Comparison of ENCODE assay signal across 31 cellular contexts in the genomic region with DNA sequence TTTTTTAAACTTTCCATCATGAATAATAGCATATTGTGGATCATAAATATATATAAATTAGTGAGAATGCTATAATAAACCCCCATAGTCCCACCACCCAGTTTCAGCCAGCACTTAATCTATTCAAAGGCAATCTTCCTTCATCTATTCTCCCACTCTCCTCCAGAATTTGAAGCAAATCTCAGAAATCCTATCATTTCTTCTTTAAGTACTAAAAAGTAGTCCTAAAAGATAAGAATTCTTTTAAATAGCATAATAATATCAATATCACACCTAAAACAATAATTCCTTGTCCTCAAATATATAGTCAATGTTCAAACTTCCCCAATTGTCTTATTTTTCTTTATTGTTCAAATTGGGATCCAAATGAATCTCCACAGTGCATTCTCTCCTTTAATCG. TPM values are rescaled to one million over a fixed set of nuclear protein-coding genes. Genes with fewer than 3 reads are reported as not detected.
"Had no signal": no experiment of that assay in that cellular context is flagged by ENCODE, and none has a peak within 500 bp of the region (broad histone marks: within the 10 kb centered on the region; RNA-seq: fewer than 3 reads in every experiment).

No MANE protein-coding gene starts in this region.

- DNase-seq: activated CD4-positive, alpha-beta T cell treated with anti-CD3 and anti-CD28 coated beads, Interleukin-2, amount 10 ng/mL, durations not matched to agents 24 days and 14 days; activated CD4-positive, alpha-beta T cell treated with anti-CD3 and anti-CD28 coated beads, Interleukin-2, amount 50 U/mL, for 4 hours; activated CD8-positive, alpha-beta T cell treated with anti-CD3 and anti-CD28 coated beads for 36 hours; activated gamma-delta T cell; activated naive CD4-positive, alpha-beta T cell treated with Interleukin-2 at 50 U/mL for 16 hours; activated naive CD8-positive, alpha-beta T cell treated with anti-CD3 and anti-CD28 coated beads, Interleukin-2, amount 50 U/mL, for 24 hours; activated T-cell treated with anti-CD3 and anti-CD28 coated beads, Interleukin-2, amount 50 U/mL, for 1 hour; activated T-cell treated with anti-CD3 and anti-CD28 coated beads, Interleukin-2, amount 50 U/mL, for 72 hours; anterior cingulate cortex; brain microvascular endothelial cell; Kasumi-1; KG1; MG63; NCI-H1048; NCI-H1105 treated with DMSO at 0.1 percent for 48 hours; NCI-H1436; NCI-H1694; NCI-H1930; NCI-H2081 treated with DMSO at 0.1 percent for 48 hours; NCI-H226; NCI-H524 treated with DMSO at 0.1 percent for 48 hours; SHP77 treated with DMSO at 0.1 percent for 48 hours; SK-N-SH had no signal

- H3K4me2 ChIP-seq: SK-N-SH had no signal

- H3K9me3 Mint-ChIP-seq: activated CD4-positive, alpha-beta T cell treated with anti-CD3 and anti-CD28 coated beads, Interleukin-2, amount 10 ng/mL, durations not matched to agents 24 days and 14 days; activated CD8-positive, alpha-beta T cell treated with anti-CD3 and anti-CD28 coated beads for 36 hours; activated naive CD8-positive, alpha-beta T cell treated with anti-CD3 and anti-CD28 coated beads, Interleukin-2, amount 50 U/mL, for 24 hours; activated T-cell treated with anti-CD3 and anti-CD28 coated beads, Interleukin-2, amount 50 U/mL, for 72 hours; activated T-helper 2 cell treated with anti-CD3 and anti-CD28 coated beads, Interferon-gamma antibody, Interleukin-2, Interleukin-4, amounts not matched to agents 10 μg/mL and 5 μg/mL and 100 μg/mL, durations not matched to agents 14 hours and 24 hours and 36 hours; T-helper 1 cell treated with Interleukin-12 subunit alpha and Interleukin-12 subunit beta and Interleukin-4 antibody, amounts not matched to agents 30 μg/mL and 1 μg/mL, for 36 hours; T-helper 2 cell treated with Interferon-gamma antibody and Interleukin-4, amounts not matched to agents 5 μg/mL and 100 μg/mL, for 36 hours had no signal

- ATAC-seq: activated CD8-positive, alpha-beta T cell treated with anti-CD3 and anti-CD28 coated beads for 36 hours; activated naive CD8-positive, alpha-beta T cell treated with anti-CD3 and anti-CD28 coated beads, Interleukin-2, amount 50 U/mL, for 24 hours; activated T-cell treated with anti-CD3 and anti-CD28 coated beads, Interleukin-2, amount 50 U/mL, for 72 hours; Panc1 had no signal

- H3K27ac ChIP-seq: brain microvascular endothelial cell, SJSA1 had no signal

- H3K9me2 ChIP-seq: SK-N-SH had no signal

- H3K27ac Mint-ChIP-seq: activated CD4-positive, alpha-beta T cell treated with anti-CD3 and anti-CD28 coated beads, Interleukin-2, amount 10 ng/mL, durations not matched to agents 24 days and 14 days; activated CD8-positive, alpha-beta T cell treated with anti-CD3 and anti-CD28 coated beads for 36 hours; activated naive CD8-positive, alpha-beta T cell; activated naive CD8-positive, alpha-beta T cell treated with anti-CD3 and anti-CD28 coated beads, Interleukin-2, amount 50 U/mL, for 24 hours; activated T-cell treated with anti-CD3 and anti-CD28 coated beads, Interleukin-2, amount 50 U/mL, for 72 hours; activated T-helper 2 cell treated with anti-CD3 and anti-CD28 coated beads, Interferon-gamma antibody, Interleukin-2, Interleukin-4, amounts not matched to agents 10 μg/mL and 5 μg/mL and 100 μg/mL, durations not matched to agents 14 hours and 24 hours and 36 hours; T-helper 1 cell treated with Interleukin-12 subunit alpha and Interleukin-12 subunit beta and Interleukin-4 antibody, amounts not matched to agents 30 μg/mL and 1 μg/mL, for 36 hours; T-helper 2 cell treated with Interferon-gamma antibody and Interleukin-4, amounts not matched to agents 5 μg/mL and 100 μg/mL, for 36 hours had no signal

- H3K36me3 ChIP-seq: brain microvascular endothelial cell, MG63, SJSA1 had no signal

- H3K4me3 Mint-ChIP-seq: T-helper 1 cell treated with Interleukin-12 subunit alpha and Interleukin-12 subunit beta and Interleukin-4 antibody, amounts not matched to agents 30 μg/mL and 1 μg/mL, for 36 hours had no signal

- H3K4me3 ChIP-seq: MG63, SJSA1 had no signal

- H3K36me3 Mint-ChIP-seq: activated naive CD8-positive, alpha-beta T cell had no signal

RNA-seq across cellular contexts. Expression of a gene that starts 57.0 kb away (rescaled TPM):
- total RNA-seq: activated CD4-positive, alpha-beta T cell treated with anti-CD3 and anti-CD28 coated beads, Interleukin-2, amount 10 ng/mL, durations not matched to agents 24 days and 14 days; activated CD8-positive, alpha-beta memory T cell treated with anti-CD3 and anti-CD28 coated beads for 36 hours; activated CD8-positive, alpha-beta T cell treated with anti-CD3 and anti-CD28 coated beads for 36 hours; activated T-cell treated with anti-CD3 and anti-CD28 coated beads, Interleukin-2, amount 50 U/mL, for 72 hours; activated T-helper 2 cell treated with anti-CD3 and anti-CD28 coated beads, Interferon-gamma antibody, Interleukin-2, Interleukin-4, amounts not matched to agents 10 μg/mL and 5 μg/mL and 100 μg/mL, durations not matched to agents 14 hours and 24 hours and 36 hours; NCI-H460 had no signal
